In genomic region chr22:17787159-17788022, GRCh38 we compare ENCODE assay signal across 12 cellular contexts. TPM values are rescaled to one million over a fixed set of nuclear protein-coding genes. Genes with fewer than 3 reads are reported as not detected.
DNase-seq lines count a peak whose midpoint lies in the region; ATAC-seq and TF ChIP-seq lines count a peak whose summit lies in the region.
"Had no signal": no experiment of that assay in that cellular context is flagged by ENCODE, and none has a peak within 500 bp of the region (broad histone marks: within the 10 kb centered on the region; RNA-seq: fewer than 3 reads in every experiment).

No MANE protein-coding gene starts in this region.

- WGBS in sigmoid colon, 2 donors: 70 to 81% methylated on average over 21 of the region's 21 CpGs

- H3K36me3 ChIP-seq in iPS-20b (ENCODE audit: insufficient read depth, low read depth, low read length) (no peaks in the 10 kb centered on the region), sigmoid colon (peaks cover 7 to 37% (median 24%) of the 10 kb centered on the region in 4 donors)

- no peaks in the 10 kb centered on the region for H3K27me3 Mint-ChIP-seq in MCF 10A (ENCODE audit: insufficient read depth, unreplicated experiment)
- H3K27me3 Mint-ChIP-seq in activated CD4-positive, alpha-beta T cell treated with anti-CD3 and anti-CD28 coated beads, Interleukin-2, amount 10 ng/mL, durations not matched to agents 24 days and 14 days: peaks cover 5% of the 10 kb centered on the region

- H3K9ac ChIP-seq in iPS-20b (ENCODE audit: low read depth, low read length): peak overlapping the region; percentile 38; the same call in 1 of the 2 replicates

- ATAC-seq in GM19397 (IDR thresholded peaks at IDR 0.05; ENCODE audit: unreplicated experiment) (no peak), HG03439 (IDR thresholded peaks at IDR 0.05; ENCODE audit: unreplicated experiment) (no peak), HG02870 (IDR thresholded peaks at IDR 0.05; ENCODE audit: unreplicated experiment) (no peak)

- peaks cover 19% of the 10 kb centered on the region for H3K36me3 Mint-ChIP-seq in MCF 10A (ENCODE audit: insufficient read depth, unreplicated experiment)
- peaks cover 2% of the 10 kb centered on the region for H3K36me3 Mint-ChIP-seq in activated CD4-positive, alpha-beta T cell treated with anti-CD3 and anti-CD28 coated beads, Interleukin-2, amount 10 ng/mL, durations not matched to agents 24 days and 14 days (ENCODE audit: low read depth)

- intact Hi-C loops in MCF 10A (cut with micrococcal nuclease): loop anchor here (5.0 kb wide), 1 partner anchor 230 kb away; no protein-coding TSS in a partner anchor
- intact Hi-C loops in sigmoid colon (cut with DNase I): loop anchor here (5.0 kb wide), 1 partner anchor 230 kb away; no protein-coding TSS in a partner anchor
- intact Hi-C loops in activated CD4-positive, alpha-beta T cell treated with anti-CD3 and anti-CD28 coated beads, Interleukin-2, amount 10 ng/mL, durations not matched to agents 24 days and 14 days (cut with micrococcal nuclease): no loop called here

- CTCF ChIA-PET in MCF 10A (lab: Yijun Ruan, JAX): interaction anchor here (0.6 to 3.8 kb wide), 13 partner anchors 8 to 615 kb away, joined by 3 to 36 read pairs (median 4); no protein-coding TSS in a partner anchor

- no peak for TF ChIP-seq CTCF in MCF 10A (IDR thresholded peaks at IDR 0.05; ENCODE audit: unreplicated experiment)
- TF ChIP-seq CTCF in sigmoid colon (IDR thresholded peaks at IDR 0.05): no peak

- peak overlapping the region; percentile 77 for H3K27ac Mint-ChIP-seq in MCF 10A (ENCODE audit: low read depth, unreplicated experiment)
- H3K27ac Mint-ChIP-seq in activated CD4-positive, alpha-beta T cell treated with anti-CD3 and anti-CD28 coated beads, Interleukin-2, amount 10 ng/mL, durations not matched to agents 24 days and 14 days: no peak overlapping the region

- H3K9me3 ChIP-seq in iPS-20b (ENCODE audit: insufficient read depth, low read depth, low read length): no peaks in the 10 kb centered on the region
- H3K9me3 ChIP-seq in sigmoid colon: no peaks in the 10 kb centered on the region

- H3K4me1 Mint-ChIP-seq in MCF 10A (ENCODE audit: insufficient read depth, unreplicated experiment): peaks cover 17% of the 10 kb centered on the region
- H3K4me1 Mint-ChIP-seq in activated CD4-positive, alpha-beta T cell treated with anti-CD3 and anti-CD28 coated beads, Interleukin-2, amount 10 ng/mL, durations not matched to agents 24 days and 14 days: no peaks in the 10 kb centered on the region

- H3K4me1 ChIP-seq in iPS-20b (ENCODE audit: insufficient read depth, low read length): no peaks in the 10 kb centered on the region
- H3K4me1 ChIP-seq in sigmoid colon: peaks cover 0 to 19% (median 7%) of the 10 kb centered on the region in 4 donors

- DNase-seq in GF-D8 (lab: John Stamatoyannopoulos, UW): peak; percentile 2
- no peak for DNase-seq in MCF 10A (ENCODE audit: unreplicated experiment)
- no peak for DNase-seq in sigmoid colon
- DNase-seq in activated CD4-positive, alpha-beta T cell treated with anti-CD3 and anti-CD28 coated beads, Interleukin-2, amount 10 ng/mL, durations not matched to agents 24 days and 14 days: no peak
- DNase-seq: HCEC 1CT; NCI-H1694 treated with DMSO at 0.1 percent for 48 hours; stimulated activated CD4-positive, alpha-beta T cell treated with anti-CD3 and anti-CD28 coated beads, Interleukin-15, amount 100 ng/mL, for 24 hours; stimulated activated CD8-positive, alpha-beta memory T cell treated with anti-CD3 and anti-CD28 coated beads, Interleukin-4, amount 100 ng/mL, for 48 hours had no signal

- no peak for TF ChIP-seq POLR2A in sigmoid colon (IDR thresholded peaks at IDR 0.05)

- POLR2A ChIA-PET in MCF 10A (lab: Yijun Ruan, JAX): interaction anchor here (0.6 to 1.5 kb wide), 4 partner anchors 14 to 123 kb away, joined by 3 to 14 read pairs (median 4); partner anchors contain the start of gene BID

- H3K27ac ChIP-seq in iPS-20b (ENCODE audit: low read length) (no peak overlapping the region), sigmoid colon (peak overlapping the region; percentile 44 to 66 (median 56))

- TF ChIP-seq EP300 in sigmoid colon (IDR thresholded peaks at IDR 0.05): no peak

- no peak overlapping the region for H3K4me3 ChIP-seq in iPS-20b (ENCODE audit: low read length)
- no peak overlapping the region for H3K4me3 ChIP-seq in sigmoid colon

- H3K27me3 ChIP-seq in iPS-20b (ENCODE audit: insufficient read depth, low read length): no peaks in the 10 kb centered on the region
- H3K27me3 ChIP-seq in sigmoid colon: no peaks in the 10 kb centered on the region

- H3K4me3 Mint-ChIP-seq in MCF 10A (ENCODE audit: unreplicated experiment): no peak overlapping the region
- H3K4me3 Mint-ChIP-seq in activated CD4-positive, alpha-beta T cell treated with anti-CD3 and anti-CD28 coated beads, Interleukin-2, amount 10 ng/mL, durations not matched to agents 24 days and 14 days: no peak overlapping the region

- no TSS peak for BruUV-seq in MCF 10A (replicated peaks; lab: Mats Ljungman, UMichigan)

- H3K9me3 Mint-ChIP-seq in MCF 10A (ENCODE audit: unreplicated experiment): no peaks in the 10 kb centered on the region
- H3K9me3 Mint-ChIP-seq in activated CD4-positive, alpha-beta T cell treated with anti-CD3 and anti-CD28 coated beads, Interleukin-2, amount 10 ng/mL, durations not matched to agents 24 days and 14 days: no peaks in the 10 kb centered on the region

RNA-seq across cellular contexts. Expression of gene BID, which starts 13.1 kb away (rescaled TPM):
- total RNA-seq in MCF 10A (2022): 21.5 and 25.0 TPM in 2 replicates
- 10 to 100 TPM in 3 of 4 donors, 1 to 10 TPM in 1; 9.7 to 28.2 (median 15.1) TPM for total RNA-seq in sigmoid colon
- 10 to 100 TPM; 24.6 to 72.1 (median 31.9) TPM for polyA plus RNA-seq in sigmoid colon
- 17.8 and 18.0 TPM in 2 replicates for total RNA-seq in activated CD4-positive, alpha-beta T cell treated with anti-CD3 and anti-CD28 coated beads, Interleukin-2, amount 10 ng/mL, durations not matched to agents 24 days and 14 days
